In the genomic region with DNA sequence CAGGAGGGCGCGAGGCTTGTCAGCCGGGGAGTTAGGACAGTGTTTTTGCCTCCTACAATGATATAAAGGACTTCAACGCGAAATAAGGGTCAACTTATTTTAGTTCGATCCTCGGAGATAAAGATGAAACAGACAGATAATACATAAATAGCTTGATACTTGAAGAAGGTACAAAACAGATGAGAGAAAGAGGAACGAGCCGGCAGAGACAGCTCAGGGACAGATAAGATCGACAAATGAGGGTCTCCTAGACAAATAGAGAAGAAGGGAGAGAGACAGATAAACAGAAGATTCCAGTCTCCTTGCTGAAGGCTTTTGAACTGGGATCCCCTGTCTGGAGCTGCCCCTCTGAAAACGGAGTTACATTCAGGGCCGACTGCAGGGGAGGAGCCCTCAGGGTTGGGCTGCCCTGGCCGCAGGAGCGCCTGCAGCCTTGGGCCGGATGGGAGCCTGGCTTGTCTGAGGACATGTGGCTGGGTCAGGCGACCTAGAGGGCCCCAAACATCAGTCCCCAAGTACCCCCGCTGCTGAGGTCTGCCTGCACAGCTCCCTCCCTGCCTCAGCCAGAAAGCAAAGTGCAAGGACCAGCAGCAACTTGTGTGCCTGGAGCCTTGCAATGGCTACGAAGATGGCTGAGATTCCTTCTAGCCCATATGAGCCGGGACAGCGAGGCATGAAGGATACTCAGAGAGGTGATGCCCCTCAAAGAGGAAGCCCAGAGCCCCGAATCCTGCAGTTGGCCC, we compare ENCODE assay signal across 12 cellular contexts. TPM values are rescaled to one million over a fixed set of nuclear protein-coding genes. Genes with fewer than 3 reads are reported as not detected.
DNase-seq lines count a peak whose midpoint lies in the region; ATAC-seq and TF ChIP-seq lines count a peak whose summit lies in the region.
"Had no signal": no experiment of that assay in that cellular context is flagged by ENCODE, and none has a peak within 500 bp of the region (broad histone marks: within the 10 kb centered on the region; RNA-seq: fewer than 3 reads in every experiment).

No MANE protein-coding gene starts in this region.

- peaks cover 76% of the 10 kb centered on the region for H3K27me3 Mint-ChIP-seq in activated T-cell treated with anti-CD3 and anti-CD28 coated beads, Interleukin-2, amount 50 U/mL, for 4 hours (ENCODE audit: low read depth)
- H3K27me3 Mint-ChIP-seq in dendritic cell treated with granulocyte-macrophage colony-stimulating factor and Interleukin-4, amounts not matched to agents 40 ng/mL and 50 ng/mL, for 4 days = peaks cover 88% of the 10 kb centered on the region
- H3K27me3 Mint-ChIP-seq in stimulated activated naive B cell treated with anti-CD40 and anti-IgM and Interleukin-4, amounts not matched to agents 10 μg/mL and 1 μg/mL and 100 μg/mL, for 72 hours = peaks cover 79 to 84% of the 10 kb centered on the region in 2 donors

- H2AFZ ChIP-seq in OCI-LY1 (ENCODE audit: low read length) = no peak overlapping the region

- peak overlapping the region; percentile 88 for H3K4me2 ChIP-seq in OCI-LY1 (ENCODE audit: low read length)

- intact Hi-C loops in dendritic cell treated with granulocyte-macrophage colony-stimulating factor and Interleukin-4, amounts not matched to agents 40 ng/mL and 50 ng/mL, for 4 days (cut with micrococcal nuclease) = no loop called here
- intact Hi-C loops in uterus (cut with DNase I; ENCODE audit: low total_unique reads) = no loop called here

- no peak for TF ChIP-seq POLR2A in uterus (IDR thresholded peaks at IDR 0.05)

- H3K27me3 ChIP-seq in OCI-LY1 (ENCODE audit: insufficient read depth, low read length) (no peaks in the 10 kb centered on the region), uterus (peaks cover 50 to 78% of the 10 kb centered on the region in 2 donors)

- no peak overlapping the region for H3K27ac Mint-ChIP-seq in dendritic cell treated with granulocyte-macrophage colony-stimulating factor and Interleukin-4, amounts not matched to agents 40 ng/mL and 50 ng/mL, for 4 days
- H3K27ac Mint-ChIP-seq in stimulated activated naive B cell treated with anti-CD40 and anti-IgM and Interleukin-4, amounts not matched to agents 10 μg/mL and 1 μg/mL and 100 μg/mL, for 72 hours = peak overlapping the region; percentile 94

- peak overlapping the region; percentile 79 for H3K4me3 Mint-ChIP-seq in activated T-cell treated with anti-CD3 and anti-CD28 coated beads, Interleukin-2, amount 50 U/mL, for 4 hours
- H3K4me3 Mint-ChIP-seq in dendritic cell treated with granulocyte-macrophage colony-stimulating factor and Interleukin-4, amounts not matched to agents 40 ng/mL and 50 ng/mL, for 4 days = peak overlapping the region; percentile 79
- H3K4me3 Mint-ChIP-seq in stimulated activated naive B cell treated with anti-CD40 and anti-IgM and Interleukin-4, amounts not matched to agents 10 μg/mL and 1 μg/mL and 100 μg/mL, for 72 hours = peak overlapping the region; percentile 85 to 88

- peaks cover 22% of the 10 kb centered on the region for H3K4me1 ChIP-seq in OCI-LY1 (ENCODE audit: insufficient read depth, low read length, severe bottlenecking)
- H3K4me1 ChIP-seq in uterus = peaks cover 0 to 24% of the 10 kb centered on the region in 2 donors

- H4K20me1 ChIP-seq in OCI-LY1 (ENCODE audit: insufficient read depth, low read length) = no peaks in the 10 kb centered on the region

- H3K9ac ChIP-seq in OCI-LY1 (ENCODE audit: low read length) = peak overlapping the region; percentile 80
- H3K9ac ChIP-seq: BLaER1 treated with 17β-estradiol and CSF1 and Interleukin-3, amounts not matched to agents 10 nM and 100 nM had no signal

- H3K36me3 ChIP-seq in OCI-LY1 (ENCODE audit: insufficient read depth, low read length) (peaks cover 35% of the 10 kb centered on the region), uterus (no peaks in the 10 kb centered on the region)

- H3F3A ChIP-seq in OCI-LY1 (ENCODE audit: insufficient read depth, low read length) = no peaks in the 10 kb centered on the region

- DNase-seq in activated T-cell treated with anti-CD3 and anti-CD28 coated beads, Interleukin-2, amount 50 U/mL, for 4 hours = no peak
- no peak for DNase-seq in activated T-cell treated with anti-CD3 and anti-CD28 coated beads, Interleukin-2, amount 50 U/mL, for 1 hour
- no peak for DNase-seq in stimulated activated naive B cell treated with anti-CD40 and anti-IgM and Interleukin-4, amounts not matched to agents 10 μg/mL and 1 μg/mL and 100 μg/mL, for 72 hours
- DNase-seq in dedifferentiated amniotic fluid mesenchymal stem cell (ENCODE audit: extremely low spot score) = no peak
- no peak for DNase-seq in uterus
- DNase-seq: hypothalamus had no signal

- TF ChIP-seq CTCF in OCI-LY1 (IDR thresholded peaks at IDR 0.05; ENCODE audit: low read length) (0 out of 2 replicates have a peak, but pooled peaks have one; percentile 0), uterus (IDR thresholded peaks at IDR 0.05) (no peak)

- H3K27ac ChIP-seq in OCI-LY1 (ENCODE audit: low read depth, low read length, poor library complexity, severe bottlenecking) (peak overlapping the region; percentile 72), uterus (no peak overlapping the region)
- H3K27ac ChIP-seq: BLaER1 treated with 17β-estradiol and CSF1 and Interleukin-3, amounts not matched to agents 10 nM and 100 nM had no signal

- 0 out of 2 replicates have a peak, but pooled peaks cover 3% of the 10 kb centered on the region for H3K79me2 ChIP-seq in OCI-LY1 (ENCODE audit: insufficient read depth, low read length)

- H3K4me3 ChIP-seq in OCI-LY1 (ENCODE audit: low read depth, low read length, poor library complexity, severe bottlenecking) (peak overlapping the region; percentile 79), uterus (no peak overlapping the region)
- H3K4me3 ChIP-seq: mucosa of descending colon had no signal

- no peaks in the 10 kb centered on the region for H3K9me3 ChIP-seq in OCI-LY1 (ENCODE audit: low read length)
- no peaks in the 10 kb centered on the region for H3K9me3 ChIP-seq in uterus
- H3K9me3 ChIP-seq: mucosa of descending colon had no signal

- no peaks in the 10 kb centered on the region for H3K9me3 Mint-ChIP-seq in activated T-cell treated with anti-CD3 and anti-CD28 coated beads, Interleukin-2, amount 50 U/mL, for 4 hours
- H3K9me3 Mint-ChIP-seq in dendritic cell treated with granulocyte-macrophage colony-stimulating factor and Interleukin-4, amounts not matched to agents 40 ng/mL and 50 ng/mL, for 4 days = no peaks in the 10 kb centered on the region
- peaks cover 4 to 8% of the 10 kb centered on the region in 2 donors for H3K9me3 Mint-ChIP-seq in stimulated activated naive B cell treated with anti-CD40 and anti-IgM and Interleukin-4, amounts not matched to agents 10 μg/mL and 1 μg/mL and 100 μg/mL, for 72 hours

- H3K36me3 Mint-ChIP-seq in activated T-cell treated with anti-CD3 and anti-CD28 coated beads, Interleukin-2, amount 50 U/mL, for 4 hours (ENCODE audit: insufficient read depth) = no peaks in the 10 kb centered on the region
- H3K36me3 Mint-ChIP-seq in dendritic cell treated with granulocyte-macrophage colony-stimulating factor and Interleukin-4, amounts not matched to agents 40 ng/mL and 50 ng/mL, for 4 days (ENCODE audit: low read depth) = no peaks in the 10 kb centered on the region
- peaks cover 15 to 29% of the 10 kb centered on the region in 2 donors for H3K36me3 Mint-ChIP-seq in stimulated activated naive B cell treated with anti-CD40 and anti-IgM and Interleukin-4, amounts not matched to agents 10 μg/mL and 1 μg/mL and 100 μg/mL, for 72 hours

- ATAC-seq in activated T-cell treated with anti-CD3 and anti-CD28 coated beads, Interleukin-2, amount 50 U/mL, for 4 hours = no peak
- no peak for ATAC-seq in stimulated activated naive B cell treated with anti-CD40 and anti-IgM and Interleukin-4, amounts not matched to agents 10 μg/mL and 1 μg/mL and 100 μg/mL, for 72 hours (replicated peaks)
- no peak for ATAC-seq in esophagus mucosa
- ATAC-seq: mucosa of descending colon had no signal

- H3K9me2 ChIP-seq in OCI-LY1 (ENCODE audit: low read depth, low read length) = no peaks in the 10 kb centered on the region

- H3K4me1 Mint-ChIP-seq in activated T-cell treated with anti-CD3 and anti-CD28 coated beads, Interleukin-2, amount 50 U/mL, for 4 hours (ENCODE audit: low read depth) = peaks cover 55% of the 10 kb centered on the region
- H3K4me1 Mint-ChIP-seq in dendritic cell treated with granulocyte-macrophage colony-stimulating factor and Interleukin-4, amounts not matched to agents 40 ng/mL and 50 ng/mL, for 4 days (ENCODE audit: low read depth) = peaks cover 82% of the 10 kb centered on the region
- H3K4me1 Mint-ChIP-seq in stimulated activated naive B cell treated with anti-CD40 and anti-IgM and Interleukin-4, amounts not matched to agents 10 μg/mL and 1 μg/mL and 100 μg/mL, for 72 hours = peaks cover 47 to 83% of the 10 kb centered on the region in 2 donors

RNA-seq across cellular contexts. Expression of a gene that starts 1.0 kb away (rescaled TPM):
- total RNA-seq in activated T-cell treated with anti-CD3 and anti-CD28 coated beads, Interleukin-2, amount 50 U/mL, for 4 hours = under 1 TPM; 0.15 to 0.34 (median 0.33) TPM
- total RNA-seq in esophagus mucosa = 0.08 TPM
- 1 to 10 TPM in 1 of 4 donors, under 1 TPM in 2, not detected in 1; 0.35 to 1.7 (median 0.77) TPM for total RNA-seq in uterus

RNA-seq across cellular contexts. Expression of a gene that starts 15.5 kb away (rescaled TPM):
- not detected for total RNA-seq in activated T-cell treated with anti-CD3 and anti-CD28 coated beads, Interleukin-2, amount 50 U/mL, for 4 hours
- total RNA-seq in esophagus mucosa = not detected
- not detected for total RNA-seq in uterus
- total RNA-seq: mucosa of descending colon, NCI-H460 had no signal
